ENCODE assay signal across 8 cellular contexts in genomic region chr16:11667824-11668589, GRCh38. TPM values are rescaled to one million over a fixed set of nuclear protein-coding genes. Genes with fewer than 3 reads are reported as not detected.
A peak's percentile ranks its signal among the peaks of the same experiment; 100 is the strongest.
DNase-seq lines count a peak whose midpoint lies in the region; ATAC-seq and TF ChIP-seq lines count a peak whose summit lies in the region.

SNN (plus strand) TSS chr16:11668455; CDS start chr16:11676060, 7,605 bp downstream.

- intact Hi-C loops in cardiac septum (cut with DNase I) (no loop called here), tibial artery (cut with DNase I; ENCODE audit: low total_unique reads) (no loop called here)

- H4K20me1 ChIP-seq in DND-41 (ENCODE audit: insufficient read depth, low read length) (peaks cover 41% of the 10 kb centered on the region), GM23338 (replicated peaks; ENCODE audit: insufficient read depth) (peaks cover 25% of the 10 kb centered on the region), MM.1S (ENCODE audit: insufficient read depth, low read length) (no peaks in the 10 kb centered on the region)

- no peaks in the 10 kb centered on the region; the same call in 1 of the 2 replicates for H3K36me3 ChIP-seq in DND-41 (ENCODE audit: insufficient read depth, low read length)
- no peaks in the 10 kb centered on the region for H3K36me3 ChIP-seq in GM23338 (ENCODE audit: insufficient read depth)
- H3K36me3 ChIP-seq in MM.1S (replicated peaks; ENCODE audit: insufficient read depth, low read length): no peaks in the 10 kb centered on the region
- H3K36me3 ChIP-seq in tibial artery: no peaks in the 10 kb centered on the region

- H2AFZ ChIP-seq in DND-41 (ENCODE audit: low read depth, low read length) (peak within 1 kb of the TSS; percentile 89), GM23338 (0 out of 2 replicates have a peak within 1 kb of the TSS, but pooled peaks have one; percentile 76), MM.1S (ENCODE audit: low read length) (peak within 1 kb of the TSS; percentile 82)

- H3K4me3 Mint-ChIP-seq in GM23338: peak within 1 kb of the TSS; percentile 76
- peak within 1 kb of the TSS; percentile 79 for H3K4me3 Mint-ChIP-seq in activated naive CD8-positive, alpha-beta T cell treated with anti-CD3 and anti-CD28 coated beads, Interleukin-2, amount 50 U/mL, for 24 hours

- TF ChIP-seq CTCF in DND-41 (IDR thresholded peaks at IDR 0.05; ENCODE audit: borderline replicate concordance, extremely low read depth, low read length, poor library complexity, severe bottlenecking) (no peak), GM23338 (conservative IDR thresholded peaks at IDR 0.05; ENCODE audit: low read depth in 2 of 2) (no peak), MM.1S (IDR thresholded peaks at IDR 0.05; ENCODE audit: low read length) (no peak), tibial artery (IDR thresholded peaks at IDR 0.05) (no peak)

- no peak within 1 kb of the TSS for H3K27ac Mint-ChIP-seq in GM23338
- peak within 1 kb of the TSS; percentile 64 for H3K27ac Mint-ChIP-seq in activated naive CD8-positive, alpha-beta T cell treated with anti-CD3 and anti-CD28 coated beads, Interleukin-2, amount 50 U/mL, for 24 hours

- peak within 1 kb of the TSS; percentile 94 for H3K4me2 ChIP-seq in DND-41 (ENCODE audit: insufficient read depth, low read length)
- peak within 1 kb of the TSS; percentile 90 for H3K4me2 ChIP-seq in GM23338
- H3K4me2 ChIP-seq in MM.1S (ENCODE audit: low read depth, low read length): peak within 1 kb of the TSS; percentile 88

- no peaks in the 10 kb centered on the region for H3K36me3 Mint-ChIP-seq in GM23338 (ENCODE audit: low read depth)
- no peaks in the 10 kb centered on the region for H3K36me3 Mint-ChIP-seq in activated naive CD8-positive, alpha-beta T cell treated with anti-CD3 and anti-CD28 coated beads, Interleukin-2, amount 50 U/mL, for 24 hours (ENCODE audit: low read depth)

- H3K4me3 ChIP-seq in DND-41 (ENCODE audit: low read depth in 1 of 2, low read length in 2 of 2) (peak within 1 kb of the TSS; percentile 59 to 76), GM23338 (peak within 1 kb of the TSS; percentile 85), MM.1S (ENCODE audit: low read length) (peak within 1 kb of the TSS; percentile 76), tibial artery (peak within 1 kb of the TSS; percentile 92 to 98)

- H3K9ac ChIP-seq in DND-41 (ENCODE audit: low read depth, low read length) (peak within 1 kb of the TSS; percentile 75), MM.1S (ENCODE audit: low read length) (peak within 1 kb of the TSS; percentile 63; the same call in 1 of the 2 replicates)

- ATAC-seq in DND-41 (ENCODE audit: insufficient read depth, low read depth): peak; percentile 84
- ATAC-seq in GM23338: peak; percentile 61
- peak; percentile 84 for ATAC-seq in activated naive CD8-positive, alpha-beta T cell treated with anti-CD3 and anti-CD28 coated beads, Interleukin-2, amount 50 U/mL, for 24 hours

- no peaks in the 10 kb centered on the region for H3K9me3 Mint-ChIP-seq in GM23338
- H3K9me3 Mint-ChIP-seq in activated naive CD8-positive, alpha-beta T cell treated with anti-CD3 and anti-CD28 coated beads, Interleukin-2, amount 50 U/mL, for 24 hours: no peaks in the 10 kb centered on the region

- H3K27me3 Mint-ChIP-seq in GM23338 (ENCODE audit: insufficient read depth, low read depth, poor library complexity): peaks cover 16% of the 10 kb centered on the region
- no peaks in the 10 kb centered on the region for H3K27me3 Mint-ChIP-seq in activated naive CD8-positive, alpha-beta T cell treated with anti-CD3 and anti-CD28 coated beads, Interleukin-2, amount 50 U/mL, for 24 hours

- H3K27me3 ChIP-seq in DND-41 (ENCODE audit: insufficient read depth, low read length, poor library complexity) (no peaks in the 10 kb centered on the region), GM23338 (ENCODE audit: insufficient read depth) (0 out of 2 replicates have a peak, but pooled peaks cover 3% of the 10 kb centered on the region), MM.1S (replicated peaks; ENCODE audit: insufficient read depth, low read length) (no peaks in the 10 kb centered on the region), tibial artery (no peaks in the 10 kb centered on the region)

- H3F3A ChIP-seq in GM23338 (replicated peaks; ENCODE audit: low read depth) (peaks cover 13% of the 10 kb centered on the region; the same call in 1 of the 2 replicates), MM.1S (ENCODE audit: insufficient read depth, low read length) (peaks cover 3% of the 10 kb centered on the region)

- H3K27ac ChIP-seq in DND-41 (ENCODE audit: low read length) (peak within 1 kb of the TSS; percentile 86), GM23338 (ENCODE audit: low read depth) (no peak within 1 kb of the TSS), MM.1S (ENCODE audit: low read length) (no peak within 1 kb of the TSS), tibial artery (peak within 1 kb of the TSS; percentile 86 to 95)

- peaks cover 44% of the 10 kb centered on the region for H3K79me2 ChIP-seq in DND-41 (ENCODE audit: insufficient read depth, low read length)
- peaks cover 44% of the 10 kb centered on the region for H3K79me2 ChIP-seq in GM23338 (replicated peaks; ENCODE audit: insufficient read depth)
- peaks cover 45% of the 10 kb centered on the region for H3K79me2 ChIP-seq in MM.1S (ENCODE audit: low read length)

- DNase-seq in DND-41: peak; percentile 89
- DNase-seq in GM23338 (ENCODE audit: low spot score): peak; percentile 93
- peak; percentile 93 for DNase-seq in MM.1S
- DNase-seq in T follicular helper cell (ENCODE audit: low read depth): peak; percentile 82
- DNase-seq in activated naive CD8-positive, alpha-beta T cell treated with anti-CD3 and anti-CD28 coated beads, Interleukin-2, amount 50 U/mL, for 24 hours: peak; percentile 88
- DNase-seq in cardiac septum (ENCODE audit: low spot score): peak; percentile 95
- peak; percentile 79 for DNase-seq in pons (ENCODE audit: low spot score)
- DNase-seq in tibial artery: peak; percentile 78 to 93

- peaks cover 57% of the 10 kb centered on the region for H3K4me1 Mint-ChIP-seq in GM23338
- peaks cover 75% of the 10 kb centered on the region for H3K4me1 Mint-ChIP-seq in activated naive CD8-positive, alpha-beta T cell treated with anti-CD3 and anti-CD28 coated beads, Interleukin-2, amount 50 U/mL, for 24 hours

- H3K9me2 ChIP-seq in GM23338 (ENCODE audit: insufficient read depth): no peaks in the 10 kb centered on the region
- H3K9me2 ChIP-seq in MM.1S (replicated peaks; ENCODE audit: insufficient read depth, low read length): no peaks in the 10 kb centered on the region

- H3K4me1 ChIP-seq in DND-41 (ENCODE audit: insufficient read depth, low read length) (peaks cover 84% of the 10 kb centered on the region), GM23338 (ENCODE audit: insufficient read depth) (peaks cover 31% of the 10 kb centered on the region), MM.1S (ENCODE audit: low read length) (peaks cover 38% of the 10 kb centered on the region), tibial artery (peaks cover 0 to 45% (median 42%) of the 10 kb centered on the region in 4 donors)

- H3K9me3 ChIP-seq in DND-41 (ENCODE audit: insufficient read depth, low read length, severe bottlenecking) (no peaks in the 10 kb centered on the region), MM.1S (replicated peaks; ENCODE audit: insufficient read depth, low read length) (no peaks in the 10 kb centered on the region), tibial artery (no peaks in the 10 kb centered on the region)

TF ChIP-seq in GM23338, 12 proteins besides CTCF, POLR2A, EP300 and RAD21:
- TF ChIP-seq POLR2AphosphoS5 (IDR thresholded peaks at IDR 0.05; ENCODE audit: low read depth): peak; percentile 49
- no peak for TF ChIP-seq EZH2 (IDR thresholded peaks at IDR 0.05; ENCODE audit: low read depth, unreplicated experiment)

RNA-seq across cellular contexts. Expression of gene SNN, which starts in this region (rescaled TPM):
- total RNA-seq in GM23338 (2014; rRNA removed; shearing (Covaris generic)): 62.6 and 63.3 TPM in 2 replicates
- 19.0 and 20.5 TPM in 2 replicates for polyA plus RNA-seq in GM23338 (2016; fragmentation: Nextera tagmentation; extraction: Ambion mirVana)
- 31.2 TPM for total RNA-seq in cardiac septum

Comparison
In these comparisons a context has a peak if more than half of its experiments do, and no peak if none do; other contexts are left out.
1. H3K27ac ChIP-seq: peak in DND-41 (single experiment) and tibial artery (2 of 2); none in GM23338 (single experiment) and MM.1S (single experiment).
2. Peak in every context shown above with its lines, with median percentiles within 50 percentile points of each other: ATAC-seq, DNase-seq, H2AFZ ChIP-seq, H3K4me2 ChIP-seq and H3K4me3 ChIP-seq.